ENCODE assay signal across 11 cellular contexts in genomic region chr18:49031511-49032188, GRCh38.
DNase-seq lines count a peak whose midpoint lies in the region; ATAC-seq lines count a peak whose summit lies in the region.
"Had no signal": no experiment of that assay in that cellular context is flagged by ENCODE, and none has a peak within 500 bp of the region (broad histone marks: within the 10 kb centered on the region; RNA-seq: fewer than 3 reads in every experiment).

No MANE protein-coding gene starts in this region.

- peaks cover 4% of the 10 kb centered on the region for H3K27me3 Mint-ChIP-seq in CD4-positive, CD25-positive, alpha-beta regulatory T cell
- H3K27me3 Mint-ChIP-seq in central memory CD8-positive, alpha-beta T cell: peaks cover 14% of the 10 kb centered on the region

- peaks cover 0 to 10% (median 3%) of the 10 kb centered on the region in 7 donors for H3K9me3 Mint-ChIP-seq in CD4-positive, CD25-positive, alpha-beta regulatory T cell
- no peaks in the 10 kb centered on the region for H3K9me3 Mint-ChIP-seq in central memory CD8-positive, alpha-beta T cell

- ATAC-seq in CD4-positive, CD25-positive, alpha-beta regulatory T cell (ENCODE audit: low read depth in 2 of 2): peak; percentile 29 to 48
- ATAC-seq in central memory CD8-positive, alpha-beta T cell (replicated peaks; ENCODE audit: extremely low read depth, poor library complexity, severe bottlenecking): peak; percentile 47
- no peak for ATAC-seq in esophagus mucosa

- H3K36me3 ChIP-seq in CD4-positive, CD25-positive, alpha-beta regulatory T cell (ENCODE audit: control insufficient read depth, insufficient read depth, low read length): no peaks in the 10 kb centered on the region
- H3K36me3 ChIP-seq: neutrophil had no signal

- no peak overlapping the region for H3K4me3 ChIP-seq in CD4-positive, CD25-positive, alpha-beta regulatory T cell (ENCODE audit: low read depth, low read length)
- H3K4me3 ChIP-seq: PC-9 had no signal

- H3K27ac ChIP-seq in CD4-positive, CD25-positive, alpha-beta regulatory T cell (ENCODE audit: insufficient read depth, low read length, poor library complexity, severe bottlenecking): no peak overlapping the region
- H3K27ac ChIP-seq: neutrophil, PC-9 had no signal

- H3K36me3 Mint-ChIP-seq in CD4-positive, CD25-positive, alpha-beta regulatory T cell: no peaks in the 10 kb centered on the region
- H3K36me3 Mint-ChIP-seq in central memory CD8-positive, alpha-beta T cell (ENCODE audit: insufficient read depth): peaks cover 6% of the 10 kb centered on the region

- H3K27ac Mint-ChIP-seq in CD4-positive, CD25-positive, alpha-beta regulatory T cell: peak overlapping the region; percentile 59 to 83 (median 65)
- H3K27ac Mint-ChIP-seq in central memory CD8-positive, alpha-beta T cell (ENCODE audit: low read depth): no peak overlapping the region

- peaks cover 6% of the 10 kb centered on the region for H3K4me1 ChIP-seq in CD4-positive, CD25-positive, alpha-beta regulatory T cell (ENCODE audit: control insufficient read depth, insufficient read depth, low read length, poor library complexity, severe bottlenecking)

- peak in 1 of 3 donors; percentile 5 for DNase-seq in CD4-positive, CD25-positive, alpha-beta regulatory T cell
- DNase-seq in activated CD4-positive, alpha-beta T cell treated with anti-CD3 and anti-CD28 coated beads for 48 hours: peak; percentile 42
- DNase-seq in central memory CD8-positive, alpha-beta T cell (ENCODE audit: low spot score in 2 of 2): no peak
- peak; percentile 24 for DNase-seq in stimulated activated CD4-positive, alpha-beta T cell treated with anti-CD3 and anti-CD28 coated beads, Interleukin-12 subunit alpha, Interleukin-12 subunit beta, amount 100 ng/mL, for 4 hours
- DNase-seq in cerebellum (ENCODE audit: low spot score) (no peak), NCI-H748 (lab: John Stamatoyannopoulos, UW; ENCODE audit: unreplicated experiment) (no peak), amniotic stem cell (lab: John Stamatoyannopoulos, UW) (no peak)
- DNase-seq: NCI-H2081 treated with DMSO at 0.1 percent for 48 hours, PC-9 had no signal

- H3K9me3 ChIP-seq in CD4-positive, CD25-positive, alpha-beta regulatory T cell (ENCODE audit: control insufficient read depth in 2 of 2, low read length in 2 of 2): peaks cover 0 to 3% of the 10 kb centered on the region in 2 experiments
- H3K9me3 ChIP-seq: neutrophil had no signal

- H3K4me1 Mint-ChIP-seq in CD4-positive, CD25-positive, alpha-beta regulatory T cell: peaks cover 0 to 20% (median 11%) of the 10 kb centered on the region in 4 donors
- peaks cover 11% of the 10 kb centered on the region for H3K4me1 Mint-ChIP-seq in central memory CD8-positive, alpha-beta T cell

- no peaks in the 10 kb centered on the region for H3K27me3 ChIP-seq in CD4-positive, CD25-positive, alpha-beta regulatory T cell (ENCODE audit: control insufficient read depth, insufficient read depth, low read length)

- H3K4me3 Mint-ChIP-seq in CD4-positive, CD25-positive, alpha-beta regulatory T cell: peak overlapping the region in 3 of 4 donors; percentile 10 to 28 (median 21)
- H3K4me3 Mint-ChIP-seq in central memory CD8-positive, alpha-beta T cell: no peak overlapping the region

Comparison
In these comparisons a context has a peak if more than half of its experiments do, and no peak if none do; other contexts are left out.
1. DNase-seq: peak in activated CD4-positive, alpha-beta T cell treated with anti-CD3 and anti-CD28 coated beads for 48 hours (single experiment) and stimulated activated CD4-positive, alpha-beta T cell treated with anti-CD3 and anti-CD28 coated beads, Interleukin-12 subunit alpha, Interleukin-12 subunit beta, amount 100 ng/mL, for 4 hours (single experiment); none in central memory CD8-positive, alpha-beta T cell (0 of 2), cerebellum (single experiment), NCI-H748 (single experiment) and amniotic stem cell (single experiment).